24 cellular contexts compared by ENCODE assay signal in the genomic region with DNA sequence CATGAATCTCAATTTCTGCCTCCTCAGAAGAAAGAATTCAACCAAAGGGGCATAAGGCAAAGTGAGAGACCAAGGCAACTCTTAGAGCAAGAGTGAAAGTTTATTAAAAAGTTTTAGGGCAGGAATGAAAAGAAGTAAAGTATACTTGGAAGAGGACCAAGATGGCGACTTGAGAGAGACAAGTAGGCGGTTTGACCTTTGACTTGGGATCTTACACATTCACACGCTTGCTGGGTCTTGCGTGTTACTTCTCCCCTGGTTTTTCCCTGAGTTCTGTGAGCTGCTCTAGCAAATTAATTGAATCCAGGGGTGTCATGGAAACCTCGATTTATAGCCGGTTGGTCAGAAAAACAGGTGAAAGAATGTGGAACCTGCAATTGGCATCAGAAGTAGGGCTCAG. TPM values are rescaled to one million over a fixed set of nuclear protein-coding genes. Genes with fewer than 3 reads are reported as not detected.
"Had no signal": no experiment of that assay in that cellular context is flagged by ENCODE, and none has a peak within 500 bp of the region (broad histone marks: within the 10 kb centered on the region; RNA-seq: fewer than 3 reads in every experiment).

No MANE protein-coding gene starts in this region.

- H3K27ac ChIP-seq: coronary artery, dorsolateral prefrontal cortex, esophagus muscularis mucosa, foreskin keratinocyte, gastroesophageal sphincter, heart left ventricle, hepatocyte, left lung, lower lobe of right lung had no signal

- FAIRE-seq: colon, endothelial cell of umbilical vein, frontal cortex, kidney had no signal

- H3K27me3 ChIP-seq: dorsolateral prefrontal cortex, esophagus muscularis mucosa, foreskin keratinocyte, gastroesophageal sphincter, heart left ventricle, hepatocyte, left lung had no signal

- H3K4me1 ChIP-seq: foreskin keratinocyte had no signal

- H2AFZ ChIP-seq: hepatocyte had no signal

- H3K4me2 ChIP-seq: hepatocyte had no signal

- ATAC-seq: foreskin keratinocyte, gastroesophageal sphincter, heart left ventricle, left colon, left lung, left ventricle myocardium superior, lower lobe of right lung, mucosa of descending colon had no signal

- H3K4me3 ChIP-seq: coronary artery, dorsolateral prefrontal cortex, esophagus muscularis mucosa, gastroesophageal sphincter, heart left ventricle, hepatocyte, left lung, lower lobe of right lung, mucosa of descending colon had no signal

- DNase-seq: dermis blood vessel endothelial cell; dorsolateral prefrontal cortex; effector CD4-positive, alpha-beta T cell; effector memory CD4-positive, alpha-beta T cell; foreskin keratinocyte; heart left ventricle; hypothalamus; immature natural killer cell; islet precursor cell; kidney; kidney glomerular epithelial cell; left colon; left lung; left ventricle myocardium superior; lower lobe of right lung; mesenchymal stem cell; mucosa of descending colon had no signal

RNA-seq across cellular contexts. Expression of gene FGFR4, which starts 57.2 kb away (rescaled TPM):
- polyA plus RNA-seq: immature natural killer cell had no signal
